ENCODE assay signal across 27 cellular contexts in the genomic region with DNA sequence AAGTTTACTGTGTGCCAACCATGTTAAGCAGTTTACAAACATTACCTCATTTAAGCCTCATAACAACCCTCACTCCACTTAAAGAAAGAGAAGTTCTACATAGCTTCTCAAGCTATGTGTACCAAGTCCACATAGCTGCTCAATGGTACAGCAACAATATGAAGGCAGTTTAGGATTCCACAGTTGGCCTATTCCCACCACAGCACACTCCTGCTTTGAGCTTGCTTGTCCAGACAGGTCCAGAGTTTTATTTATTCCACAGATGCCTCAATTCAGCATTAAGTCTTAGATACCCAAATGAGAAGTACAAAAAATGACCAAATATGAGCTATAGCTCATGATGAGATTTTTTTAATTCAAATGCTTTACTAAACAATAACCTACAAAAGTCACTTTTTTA. TPM values are rescaled to one million over a fixed set of nuclear protein-coding genes. Genes with fewer than 3 reads are reported as not detected.
DNase-seq lines count a peak whose midpoint lies in the region; ATAC-seq, FAIRE-seq and TF ChIP-seq lines count a peak whose summit lies in the region.
"Had no signal": no experiment of that assay in that cellular context is flagged by ENCODE, and none has a peak within 500 bp of the region (broad histone marks: within the 10 kb centered on the region; RNA-seq: fewer than 3 reads in every experiment).

No MANE protein-coding gene starts in this region.

- dilution Hi-C loops in keratinocyte (cut with MboI; ENCODE audit: extremely low pct_ligation_motif_present, low sequenced_read_pairs), result no loop called here

- H3K4me1 ChIP-seq in keratinocyte (ENCODE audit: control insufficient read depth, extremely low read depth, insufficient read depth, low read length) (peaks cover 9% of the 10 kb centered on the region), gastrocnemius medialis (peaks cover 24 to 28% of the 10 kb centered on the region in 2 donors), PC-3 (ENCODE audit: insufficient read depth, low read length) (no peaks in the 10 kb centered on the region)
- H3K4me1 ChIP-seq: BE2C, BLaER1 had no signal

- H3K9me1 ChIP-seq in keratinocyte (ENCODE audit: control insufficient read depth, extremely low read depth, insufficient read depth, low read length), result no peaks in the 10 kb centered on the region

- H3K36me3 ChIP-seq in bronchial epithelial cell (ENCODE audit: control insufficient read depth, insufficient read depth, low read length) (no peaks in the 10 kb centered on the region), keratinocyte (ENCODE audit: control insufficient read depth in 2 of 2, extremely low read depth in 1 of 2, insufficient read depth in 2 of 2, low read length in 2 of 2) (no peaks in the 10 kb centered on the region), gastrocnemius medialis (no peaks in the 10 kb centered on the region), PC-3 (ENCODE audit: low read depth, low read length) (no peaks in the 10 kb centered on the region)
- H3K36me3 ChIP-seq: BE2C, BLaER1 had no signal

- no peak for ATAC-seq in gastrocnemius medialis
- ATAC-seq in HG02852 (IDR thresholded peaks at IDR 0.05; ENCODE audit: unreplicated experiment), result no peak
- ATAC-seq in PC-3, result no peak

- H3K4me3 ChIP-seq in bronchial epithelial cell (ENCODE audit: low read depth, low read length) (no peak overlapping the region), epithelial cell of esophagus (ENCODE audit: low read length) (no peak overlapping the region), keratinocyte (ENCODE audit: control insufficient read depth in 2 of 3, extremely low read depth in 1 of 3, insufficient read depth in 2 of 3, low read depth in 1 of 3, low read length in 3 of 3) (no peak overlapping the region), gastrocnemius medialis (no peak overlapping the region), PC-3 (ENCODE audit: low read length) (no peak overlapping the region)
- H3K4me3 ChIP-seq: BLaER1 had no signal

- in situ Hi-C loops in gastrocnemius medialis (cut with MboI; ENCODE audit: low sequenced_read_pairs in 4 of 4), result no loop called here

- POLR2A ChIA-PET in PC-3 (lab: Charles Lee; ENCODE audit: unreplicated experiment) (no interaction called here), GM10248 (lab: Yijun Ruan, JAX) (no interaction called here)

- H3K27me3 ChIP-seq in bronchial epithelial cell (ENCODE audit: control insufficient read depth, insufficient read depth, low read length), result no peaks in the 10 kb centered on the region
- H3K27me3 ChIP-seq in keratinocyte (ENCODE audit: control insufficient read depth, extremely low read depth, insufficient read depth, low read length), result no peaks in the 10 kb centered on the region
- no peaks in the 10 kb centered on the region for H3K27me3 ChIP-seq in gastrocnemius medialis
- H3K27me3 ChIP-seq in PC-3 (ENCODE audit: low read length), result no peaks in the 10 kb centered on the region
- H3K27me3 ChIP-seq: BE2C, BLaER1 had no signal

- H3K9me3 ChIP-seq in keratinocyte (ENCODE audit: control insufficient read depth, low read depth, low read length) (no peaks in the 10 kb centered on the region), gastrocnemius medialis (no peaks in the 10 kb centered on the region), PC-3 (ENCODE audit: low read length) (0 out of 2 replicates have a peak, but pooled peaks cover 9% of the 10 kb centered on the region)
- H3K9me3 ChIP-seq: BE2C had no signal

- H4K20me1 ChIP-seq in keratinocyte (ENCODE audit: control insufficient read depth, extremely low read depth, insufficient read depth, low read length), result no peaks in the 10 kb centered on the region
- H4K20me1 ChIP-seq in PC-3 (ENCODE audit: low read length), result no peaks in the 10 kb centered on the region
- H4K20me1 ChIP-seq: BLaER1 had no signal

- H3F3A ChIP-seq in PC-3 (ENCODE audit: low read length, unreplicated experiment), result no peaks in the 10 kb centered on the region

- intact Hi-C loops in gastrocnemius medialis (cut with DNase I; ENCODE audit: low total_unique reads) (no loop called here), PC-3 (cut with micrococcal nuclease) (no loop called here)

- peak overlapping the region; percentile 8 for H3K4me2 ChIP-seq in keratinocyte (ENCODE audit: control insufficient read depth, extremely low read depth, insufficient read depth, low read depth, low read length)
- H3K4me2 ChIP-seq in PC-3 (ENCODE audit: low read length), result no peak overlapping the region
- H3K4me2 ChIP-seq: BLaER1 had no signal

- peak; percentile 61 for DNase-seq in bronchial epithelial cell (ENCODE audit: low read depth)
- peak; percentile 53 for DNase-seq in epithelial cell of esophagus (ENCODE audit: low read depth)
- DNase-seq in keratinocyte (ENCODE audit: low read depth, low spot score), result no peak
- no peak for DNase-seq in gastrocnemius medialis
- no peak for DNase-seq in PC-3
- no peak for DNase-seq in GM10248 (ENCODE audit: extremely low spot score)
- DNase-seq: 8988T; ACHN; BE2C; C1 segment of cervical spinal cord; CD4-positive, alpha-beta memory T cell; CD4-positive, CD25-positive, alpha-beta regulatory T cell; CD8-positive, alpha-beta memory T cell; COR-L47; DMS 273 treated with DMSO at 0.1 percent for 48 hours; DMS153; DMS53; DMS79; DND-41; EL; GDM1 had no signal

- H3K27ac ChIP-seq in keratinocyte (ENCODE audit: control insufficient read depth, insufficient read depth, low read length) (no peak overlapping the region), gastrocnemius medialis (peak overlapping the region; percentile 2 to 57 (median 34)), PC-3 (ENCODE audit: low read length) (no peak overlapping the region)
- H3K27ac ChIP-seq: BLaER1 had no signal

- no peaks in the 10 kb centered on the region for H3K9me2 ChIP-seq in PC-3 (replicated peaks; ENCODE audit: low read length)

- H3K79me2 ChIP-seq in keratinocyte (ENCODE audit: control insufficient read depth, insufficient read depth, low read length) (no peaks in the 10 kb centered on the region), PC-3 (ENCODE audit: low read length) (no peaks in the 10 kb centered on the region)

- FAIRE-seq in bronchial epithelial cell (lab: Jason Lieb, UNC) (no peak), keratinocyte (lab: Jason Lieb, UNC) (peak; percentile 83)
- FAIRE-seq: A204.1, GM12891, GM19239 had no signal

- TF ChIP-seq POLR2A in gastrocnemius medialis (IDR thresholded peaks at IDR 0.05), result no peak

- H2AFZ ChIP-seq in keratinocyte (ENCODE audit: control insufficient read depth, low read length), result peak overlapping the region; percentile 66
- no peak overlapping the region for H2AFZ ChIP-seq in PC-3 (ENCODE audit: low read length)

- H3K9ac ChIP-seq in keratinocyte (ENCODE audit: control insufficient read depth, extremely low read depth, insufficient read depth, low read length), result no peak overlapping the region
- no peak overlapping the region for H3K9ac ChIP-seq in PC-3 (ENCODE audit: low read length)
- H3K9ac ChIP-seq: BLaER1 had no signal

- TF ChIP-seq CTCF in bronchial epithelial cell (IDR thresholded peaks at IDR 0.05; ENCODE audit: insufficient read depth, low read length, severe bottlenecking), result no peak
- no peak for TF ChIP-seq CTCF in epithelial cell of esophagus (IDR thresholded peaks at IDR 0.05; ENCODE audit: insufficient read depth, low read depth, low read length, missing control alignments)
- no peak for TF ChIP-seq CTCF in keratinocyte (optimal IDR thresholded peaks at IDR 0.05 in 1 of 3, IDR thresholded peaks at IDR 0.05 in 1 of 3, conservative IDR thresholded peaks at IDR 0.05 in 1 of 3; ENCODE audit: extremely low read depth in 1 of 3, insufficient read depth in 2 of 3, low read length in 3 of 3)
- TF ChIP-seq CTCF in gastrocnemius medialis (IDR thresholded peaks at IDR 0.05 in 4 of 5, conservative IDR thresholded peaks at IDR 0.05 in 1 of 5), result no peak
- TF ChIP-seq CTCF in PC-3 (conservative IDR thresholded peaks at IDR 0.05; ENCODE audit: low read depth, low read length), result no peak
- no peak for TF ChIP-seq CTCF in GM10248 (IDR thresholded peaks at IDR 0.05; ENCODE audit: control extremely low read depth, extremely low read depth, low read depth, missing control alignments)

- CTCF ChIA-PET in PC-3 (lab: Charles Lee) (no interaction called here), GM10248 (lab: Yijun Ruan, JAX) (interaction anchor here (1.9 to 2.4 kb wide), 2 partner anchors 10 to 23 kb away, joined by 5 to 10 read pairs; no protein-coding TSS in a partner anchor)

- no TSS peak for BruUV-seq in PC-3 (replicated peaks; lab: Mats Ljungman, UMichigan)

RNA-seq across cellular contexts. Expression of a gene that starts 24.8 kb away (rescaled TPM):
- total RNA-seq in bronchial epithelial cell (1.6 and 2.4 TPM in 2 replicates), gastrocnemius medialis (10 to 100 TPM in 1 of 4 donors, 1 to 10 TPM in 3; 3.8 to 10.3 (median 4.6) TPM), PC-3 (2014; rRNA removed) (1.3 and 4.2 TPM in 2 replicates)
- polyA plus RNA-seq in keratinocyte, result 2.9 to 8.1 TPM (median 3.9 TPM) in 3 replicates
- polyA plus RNA-seq in keratinocyte (2011; ENCODE audit: low read depth), result 5.1 TPM
- polyA plus RNA-seq in keratinocyte (2011; cell fraction: cytosol; rRNA removed), result 3.3 and 4.2 TPM in 2 replicates
- polyA plus RNA-seq in keratinocyte (2011; cell fraction: nucleus; rRNA removed), result 4.3 and 5.7 TPM in 2 replicates
- polyA plus RNA-seq in keratinocyte (2012; ENCODE audit: low replicate concordance), result 2.6 and 5.0 TPM in 2 replicates
- polyA minus RNA-seq in keratinocyte, result 0.62 to 2.7 TPM (median 1.0 TPM) in 3 replicates
- polyA minus RNA-seq in keratinocyte (2011; cell fraction: cytosol; rRNA and poly(A)+ RNA removed), result 0.96 TPM
- 1.9 and 2.2 TPM in 2 replicates for polyA minus RNA-seq in keratinocyte (2011; cell fraction: nucleus; rRNA and poly(A)+ RNA removed)
- total RNA-seq: CD4-positive, CD25-positive, alpha-beta regulatory T cell had no signal
- polyA plus RNA-seq: CD14-positive monocyte had no signal

RNA-seq across cellular contexts. Expression of a gene that starts 32.3 kb away (rescaled TPM):
- total RNA-seq in bronchial epithelial cell (43.7 and 99.5 TPM in 2 replicates), gastrocnemius medialis (100 to 1,000 TPM; 141 to 685 (median 391) TPM), PC-3 (2014; rRNA removed) (166 and 181 TPM in 2 replicates)
- 16.9 to 61.5 TPM (median 34.8 TPM) in 3 replicates for polyA plus RNA-seq in keratinocyte
- polyA plus RNA-seq in keratinocyte (2011; ENCODE audit: low read depth), result 11.2 TPM
- polyA plus RNA-seq in keratinocyte (2011; cell fraction: cytosol; rRNA removed), result 12.4 and 37.7 TPM in 2 replicates
- 14.0 and 14.7 TPM in 2 replicates for polyA plus RNA-seq in keratinocyte (2011; cell fraction: nucleus; rRNA removed)
- polyA plus RNA-seq in keratinocyte (2012; ENCODE audit: low replicate concordance), result 40.4 and 56.7 TPM in 2 replicates
- polyA minus RNA-seq in keratinocyte, result 9.2 to 12.4 TPM (median 9.8 TPM) in 3 replicates
- polyA minus RNA-seq in keratinocyte (2011; cell fraction: cytosol; rRNA and poly(A)+ RNA removed), result 40.5 TPM
- 5.2 and 5.5 TPM in 2 replicates for polyA minus RNA-seq in keratinocyte (2011; cell fraction: nucleus; rRNA and poly(A)+ RNA removed)

Comparison
In these comparisons a context has a peak if more than half of its experiments do, and no peak if none do; other contexts are left out.
1. DNase-seq: peak in bronchial epithelial cell (single experiment) and epithelial cell of esophagus (single experiment); none in keratinocyte (single experiment), gastrocnemius medialis (0 of 2), PC-3 (single experiment) and GM10248 (single experiment).
2. H3K27ac ChIP-seq: peak in gastrocnemius medialis (4 of 4); none in keratinocyte (single experiment) and PC-3 (single experiment).